In the genomic region with DNA sequence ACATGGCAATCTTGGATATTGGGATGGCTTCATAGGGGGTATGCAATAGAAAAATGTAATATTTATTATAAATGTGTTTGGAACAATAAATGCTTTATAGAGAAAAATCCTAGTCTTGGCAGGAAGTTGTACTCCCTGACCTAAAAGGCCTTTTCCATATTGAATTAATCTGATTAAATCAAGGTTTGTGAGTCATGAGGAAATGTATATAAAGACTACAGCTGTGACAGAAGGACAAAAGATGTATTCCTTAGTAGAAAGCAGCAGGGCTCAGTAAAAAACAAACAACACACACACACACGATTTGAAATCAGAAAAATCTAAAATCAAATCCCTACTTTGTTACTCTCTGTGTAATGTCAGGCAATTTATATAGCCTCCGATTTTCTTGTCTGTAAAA, we compare ENCODE assay signal across 16 cellular contexts.
A peak's percentile ranks its signal among the peaks of the same experiment; 100 is the strongest.
DNase-seq lines count a peak whose midpoint lies in the region; ATAC-seq and TF ChIP-seq lines count a peak whose summit lies in the region.
"Had no signal": no experiment of that assay in that cellular context is flagged by ENCODE, and none has a peak within 500 bp of the region (broad histone marks: within the 10 kb centered on the region; RNA-seq: fewer than 3 reads in every experiment).

No MANE protein-coding gene starts in this region.

- H3K4me3 ChIP-seq in PC-3 (ENCODE audit: low read length): no peak overlapping the region
- H3K4me3 ChIP-seq: BLaER1, GM12878 had no signal

- H3K79me2 ChIP-seq in PC-3 (ENCODE audit: low read length): no peaks in the 10 kb centered on the region

- no peak overlapping the region for H3K27ac ChIP-seq in PC-3 (ENCODE audit: low read length)
- H3K27ac ChIP-seq: 22Rv1, BLaER1 had no signal

- H3F3A ChIP-seq in PC-3 (ENCODE audit: low read length, unreplicated experiment): no peaks in the 10 kb centered on the region

- H3K4me1 ChIP-seq in PC-3 (ENCODE audit: insufficient read depth, low read length): peaks cover 18% of the 10 kb centered on the region
- H3K4me1 ChIP-seq: BLaER1 had no signal

- POLR2A ChIA-PET in PC-3 (lab: Charles Lee; ENCODE audit: unreplicated experiment): interaction anchor here (0.6 kb wide), 1 partner anchor 13 kb away, joined by 3 read pairs; no protein-coding TSS in a partner anchor

- no peaks in the 10 kb centered on the region for H3K27me3 ChIP-seq in PC-3 (ENCODE audit: low read length)
- H3K27me3 ChIP-seq: BLaER1 had no signal

- BruUV-seq in PC-3 (replicated peaks; lab: Mats Ljungman, UMichigan): no TSS peak

- H3K27ac Mint-ChIP-seq in osteocyte (ENCODE audit: unreplicated experiment): peak overlapping the region; percentile 50
- H3K27ac Mint-ChIP-seq: CD8-positive, alpha-beta memory T cell; IgD-negative memory B cell had no signal

- no peaks in the 10 kb centered on the region for H3K36me3 Mint-ChIP-seq in osteocyte (ENCODE audit: unreplicated experiment)
- H3K36me3 Mint-ChIP-seq: CD8-positive, alpha-beta memory T cell; IgD-negative memory B cell had no signal

- H3K9me3 Mint-ChIP-seq in osteocyte (ENCODE audit: unreplicated experiment): no peaks in the 10 kb centered on the region
- H3K9me3 Mint-ChIP-seq: CD8-positive, alpha-beta memory T cell had no signal

- H3K4me2 ChIP-seq in PC-3 (ENCODE audit: low read length): peak overlapping the region; percentile 6; the same call in 1 of the 2 replicates
- H3K4me2 ChIP-seq: BLaER1 had no signal

- H3K27me3 Mint-ChIP-seq in osteocyte (ENCODE audit: unreplicated experiment): no peaks in the 10 kb centered on the region

- peaks cover 28% of the 10 kb centered on the region for H3K4me1 Mint-ChIP-seq in osteocyte (ENCODE audit: unreplicated experiment)
- H3K4me1 Mint-ChIP-seq: CD8-positive, alpha-beta memory T cell; IgD-negative memory B cell had no signal

- ATAC-seq in PC-3 (peak; percentile 58), GM21529 (IDR thresholded peaks at IDR 0.05; ENCODE audit: unreplicated experiment) (no peak), GM21723 (IDR thresholded peaks at IDR 0.05; ENCODE audit: unreplicated experiment) (no peak)
- ATAC-seq: GM12878 had no signal

- no peaks in the 10 kb centered on the region for H3K36me3 ChIP-seq in PC-3 (ENCODE audit: low read depth, low read length)
- H3K36me3 ChIP-seq: BLaER1 had no signal

- no peak overlapping the region for H2AFZ ChIP-seq in PC-3 (ENCODE audit: low read length)

- H4K20me1 ChIP-seq in PC-3 (ENCODE audit: low read length): no peaks in the 10 kb centered on the region
- H4K20me1 ChIP-seq: BLaER1 had no signal

- no peaks in the 10 kb centered on the region for H3K9me2 ChIP-seq in PC-3 (replicated peaks; ENCODE audit: low read length)

- H3K4me3 Mint-ChIP-seq in osteocyte (ENCODE audit: unreplicated experiment): no peak overlapping the region
- H3K4me3 Mint-ChIP-seq: CD8-positive, alpha-beta memory T cell; IgD-negative memory B cell had no signal

- H3K9ac ChIP-seq in PC-3 (ENCODE audit: low read length): no peak overlapping the region
- H3K9ac ChIP-seq: BLaER1 had no signal

- H3K9me3 ChIP-seq in PC-3 (ENCODE audit: low read length): no peaks in the 10 kb centered on the region
- H3K9me3 ChIP-seq: BLaER1 had no signal

- DNase-seq in NCI-H82 (lab: John Stamatoyannopoulos, UW): peak; percentile 4
- DNase-seq in NCI-H82 treated with DMSO at 0.1 percent for 48 hours (lab: John Stamatoyannopoulos, UW; ENCODE audit: unreplicated experiment): no peak
- DNase-seq in PC-3: peak; percentile 36
- peak; percentile 22 for DNase-seq in fibroblast of gingiva (ENCODE audit: low read depth)
- no peak for DNase-seq in osteocyte (ENCODE audit: extremely low spot score, unreplicated experiment)
- DNase-seq in D341Med (ENCODE audit: low spot score): no peak
- DNase-seq: AML-193; CD8-positive, alpha-beta memory T cell; DMS 273 treated with DMSO at 0.1 percent for 48 hours; HCEC 1CT had no signal

- TF ChIP-seq CTCF in PC-3 (conservative IDR thresholded peaks at IDR 0.05; ENCODE audit: low read depth, low read length) (no peak), osteocyte (IDR thresholded peaks at IDR 0.05) (no peak)

- intact Hi-C loops in PC-3 (cut with micrococcal nuclease): loop anchor here (5.0 kb wide), 1 partner anchor 226 kb away; no protein-coding TSS in a partner anchor

- CTCF ChIA-PET in PC-3 (lab: Charles Lee): interaction anchor here (0.6 to 0.7 kb wide), 2 partner anchors 15 to 48 kb away, joined by 3 to 4 read pairs; no protein-coding TSS in a partner anchor

Comparison
In these comparisons a context has a peak if more than half of its experiments do, and no peak if none do; other contexts are left out.
1. DNase-seq: peak in NCI-H82 (single experiment), PC-3 (single experiment) and fibroblast of gingiva (single experiment); none in NCI-H82 treated with DMSO at 0.1 percent for 48 hours (single experiment), osteocyte (single experiment) and D341Med (single experiment).